22 cellular contexts compared by ENCODE assay signal in genomic region chr7:64621656-64622055, GRCh38. TPM values are rescaled to one million over a fixed set of nuclear protein-coding genes. Genes with fewer than 3 reads are reported as not detected.
DNase-seq lines count a peak whose midpoint lies in the region; ATAC-seq and TF ChIP-seq lines count a peak whose summit lies in the region.
"Had no signal": no experiment of that assay in that cellular context is flagged by ENCODE, and none has a peak within 500 bp of the region (broad histone marks: within the 10 kb centered on the region; RNA-seq: fewer than 3 reads in every experiment).

No MANE protein-coding gene starts in this region.

- intact Hi-C loops in Panc1 (cut with micrococcal nuclease; ENCODE audit: unreplicated experiment): no loop called here
- intact Hi-C loops in left colon (cut with DNase I, micrococcal nuclease): no loop called here

- BruUV-seq in Panc1 (replicated peaks; lab: Mats Ljungman, UMichigan): no TSS peak

- H3K27ac ChIP-seq in HEK293 (ENCODE audit: extremely low read depth, low read depth, low read length): no peak overlapping the region
- no peak overlapping the region for H3K27ac ChIP-seq in Panc1 (ENCODE audit: low read length)
- H3K27ac ChIP-seq: 22Rv1, RWPE1 had no signal

- H3K4me1 ChIP-seq in HEK293 (ENCODE audit: control insufficient read depth, insufficient read depth, low read length): no peaks in the 10 kb centered on the region
- 0 out of 2 replicates have a peak, but pooled peaks cover 3% of the 10 kb centered on the region for H3K4me1 ChIP-seq in Panc1 (ENCODE audit: control insufficient read depth, insufficient read depth, low read length)
- H3K4me1 ChIP-seq: BE2C had no signal

- H3K27me3 ChIP-seq in Panc1 (ENCODE audit: control insufficient read depth, insufficient read depth, low read length): no peaks in the 10 kb centered on the region
- H3K27me3 ChIP-seq: BE2C, MG63 had no signal

- in situ Hi-C loops in Panc1 (cut with HindIII; ENCODE audit: low pct_unique_long_range_greater_than_20kb, low sequenced_read_pairs) (no loop called here), GM13976 (cut with MboI; ENCODE audit: low sequenced_read_pairs, unreplicated experiment) (no loop called here)

- TF ChIP-seq CTCF in HEK293 (tag by site-specific recombination; IDR thresholded peaks at IDR 0.05): no peak
- TF ChIP-seq CTCF in NB4 (IDR thresholded peaks at IDR 0.05; ENCODE audit: low read depth, low read length): peak; percentile 4
- TF ChIP-seq CTCF in Panc1 (IDR thresholded peaks at IDR 0.05): peak; percentile 58; the same call in 1 of the 2 replicates
- no peak for TF ChIP-seq CTCF in GM13976 (IDR thresholded peaks at IDR 0.05; ENCODE audit: borderline replicate concordance, control extremely low read depth, extremely low read depth, insufficient read depth, missing control alignments)

- CTCF ChIA-PET in HEK293 (lab: Yijun Ruan, JAX): no interaction called here
- CTCF ChIA-PET in Panc1 (lab: Charles Lee): no interaction called here

- DNase-seq in DMS 273 (lab: John Stamatoyannopoulos, UW; ENCODE audit: unreplicated experiment) (peak; percentile 9), DMS 273 treated with DMSO at 0.1 percent for 48 hours (lab: John Stamatoyannopoulos, UW) (no peak), NB4 (ENCODE audit: low read depth) (no peak), Panc1 (ENCODE audit: low read depth, low spot score) (no peak), GM13976 (ENCODE audit: low spot score) (no peak), left colon (no peak)
- DNase-seq in stimulated activated CD4-positive, alpha-beta T cell treated with anti-CD3 and anti-CD28 coated beads, Interleukin-2, amount 100 ng/mL, for 48 hours: no peak
- DNase-seq: BE2C, Calu3, MG63, NCI-H1105, NCI-H146, NCI-H1930, NCI-H2107, NCI-H446, NCI-H524 treated with DMSO at 0.1 percent for 48 hours, NCI-H82, SHP77, T-cell had no signal

- no peak overlapping the region for H3K4me3 ChIP-seq in HEK293 (ENCODE audit: low read depth, low read length)
- no peak overlapping the region for H3K4me3 ChIP-seq in NB4 (ENCODE audit: low read depth, low read length)
- H3K4me3 ChIP-seq in Panc1 (ENCODE audit: low read depth in 2 of 2, low read length in 2 of 2): no peak overlapping the region
- H3K4me3 ChIP-seq: MG63 had no signal

- POLR2A ChIA-PET in HEK293 (lab: Yijun Ruan, JAX) (no interaction called here), Panc1 (lab: Charles Lee) (no interaction called here)

- TF ChIP-seq POLR2A in NB4 (IDR thresholded peaks at IDR 0.05; ENCODE audit: extremely low read depth, insufficient read length): no peak

- no peaks in the 10 kb centered on the region for H3K9me3 ChIP-seq in HEK293 (ENCODE audit: control insufficient read depth, insufficient read depth, low read depth, low read length)
- no peaks in the 10 kb centered on the region for H3K9me3 ChIP-seq in Panc1 (ENCODE audit: control insufficient read depth, insufficient read depth, low read depth, low read length)
- H3K9me3 ChIP-seq: MG63 had no signal

- no peak for ATAC-seq in Panc1
- ATAC-seq in left colon: no peak
- ATAC-seq: T-cell had no signal

- H3K36me3 ChIP-seq in HEK293 (ENCODE audit: control insufficient read depth in 2 of 2, insufficient read depth in 1 of 2, low read length in 2 of 2): no peaks in the 10 kb centered on the region; a peak in 1 of 3 replicates
- no peaks in the 10 kb centered on the region for H3K36me3 ChIP-seq in Panc1 (ENCODE audit: control insufficient read depth, insufficient read depth, low read length)
- H3K36me3 ChIP-seq: BE2C, MG63 had no signal

TF ChIP-seq in HEK293, 187 proteins besides CTCF, POLR2A, EP300 and RAD21:
- TF ChIP-seq ZNF19 (tag by site-specific recombination; IDR thresholded peaks at IDR 0.05; ENCODE audit: low read depth) (no peak), ZNF623 (tag by site-specific recombination; IDR thresholded peaks at IDR 0.05) (no peak), ZNF654 (tag by site-specific recombination; IDR thresholded peaks at IDR 0.05; ENCODE audit: low read depth) (peak; percentile 24), ZIC2 (tag by site-specific recombination; IDR thresholded peaks at IDR 0.05) (no peak), ZNF473 (tag by site-specific recombination; IDR thresholded peaks at IDR 0.05) (no peak), KLF9 (tag by site-specific recombination; IDR thresholded peaks at IDR 0.05; ENCODE audit: low read depth) (no peak)
TF ChIP-seq in HEK293: peak in this region for 1.

RNA-seq across cellular contexts. Expression of gene ZNF107, which starts 44.3 kb away (rescaled TPM):
- total RNA-seq in Panc1 (2021; ENCODE audit: unreplicated experiment) (11.1 TPM), left colon (1 to 10 TPM; 3.9 to 4.1 TPM)
- 3.5 TPM for polyA plus RNA-seq in Panc1 (2012; ENCODE audit: insufficient read length)

RNA-seq across cellular contexts. Expression of gene ZNF680, which starts 58.8 kb away (rescaled TPM):
- 21.3 TPM for total RNA-seq in Panc1 (2021; ENCODE audit: unreplicated experiment)
- polyA plus RNA-seq in Panc1 (2012; ENCODE audit: insufficient read length): 5.2 TPM
- total RNA-seq in left colon: 1 to 10 TPM; 6.4 to 6.8 TPM

Comparison
In these comparisons a context has a peak if more than half of its experiments do, and no peak if none do; other contexts are left out.
1. CTCF ChIP-seq: peak in NB4 (single experiment) and Panc1 (single experiment); none in HEK293 (single experiment) and GM13976 (single experiment).